8 cellular contexts compared by ENCODE assay signal in the genomic region with DNA sequence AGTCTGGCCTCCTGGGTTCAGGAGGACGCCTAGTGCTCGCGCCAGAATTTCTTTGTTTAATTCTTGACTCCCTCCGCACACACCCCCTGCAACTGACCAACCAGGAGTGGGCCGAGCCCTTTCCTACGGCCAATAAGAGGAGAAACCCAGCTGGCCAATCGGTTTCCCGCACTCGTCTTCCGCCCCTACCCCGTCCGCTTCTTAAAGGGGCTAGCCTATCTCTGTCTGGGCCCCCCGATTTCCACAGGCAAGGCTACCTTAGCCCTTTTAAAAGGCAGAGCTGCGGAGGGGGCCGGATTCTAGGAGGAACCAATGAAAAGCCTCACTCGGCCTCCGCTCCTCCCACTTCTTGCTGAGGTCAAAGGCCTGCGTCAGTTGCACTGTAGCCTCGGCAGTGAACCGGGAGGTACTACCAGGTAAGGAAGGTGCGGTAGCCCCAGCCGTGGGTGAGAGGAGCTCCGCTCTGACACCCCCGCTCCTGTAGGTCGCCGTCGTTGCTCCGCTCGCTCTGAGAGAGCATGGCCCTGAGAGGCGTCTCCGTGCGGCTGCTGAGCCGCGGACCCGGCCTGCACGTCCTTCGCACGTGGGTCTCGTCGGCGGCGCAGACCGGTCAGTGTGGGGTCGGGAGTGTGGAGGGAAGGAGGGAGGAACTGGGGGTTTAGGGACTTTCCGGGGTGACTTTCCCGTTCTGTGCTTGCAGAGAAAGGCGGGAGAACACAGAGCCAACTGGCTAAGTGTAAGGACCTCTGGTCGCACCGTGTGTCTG. TPM values are rescaled to one million over a fixed set of nuclear protein-coding genes. Genes with fewer than 3 reads are reported as not detected.
DNase-seq lines count a peak whose midpoint lies in the region; ATAC-seq lines count a peak whose summit lies in the region.

Gene GCDH, plus strand, starts transcription at position 374 of the 766 bp plus-strand sequence. Its CDS starts 145 bp downstream, at position 519.

- H3K27me3 Mint-ChIP-seq in dendritic cell treated with granulocyte-macrophage colony-stimulating factor and Interleukin-4, amounts not matched to agents 40 ng/mL and 50 ng/mL, for 4 days, result peaks cover 9% of the 10 kb centered on the region

- intact Hi-C loops in dendritic cell treated with granulocyte-macrophage colony-stimulating factor and Interleukin-4, amounts not matched to agents 40 ng/mL and 50 ng/mL, for 4 days (cut with micrococcal nuclease), result loop anchor here (1.0 kb wide), 1 partner anchor 8 kb away; no protein-coding TSS in a partner anchor

- peaks cover 34% of the 10 kb centered on the region for H3K36me3 Mint-ChIP-seq in dendritic cell treated with granulocyte-macrophage colony-stimulating factor and Interleukin-4, amounts not matched to agents 40 ng/mL and 50 ng/mL, for 4 days (ENCODE audit: low read depth)

- DNase-seq in C1 segment of cervical spinal cord (lab: John Stamatoyannopoulos, UW) (peak; percentile 81 to 99 (median 96)), NCI-H774 (lab: John Stamatoyannopoulos, UW) (peak; percentile 97), left lobe of liver (ENCODE audit: low spot score) (peak; percentile 98)
- peak; percentile 96 for DNase-seq in activated CD4-positive, alpha-beta T cell treated with anti-CD3 and anti-CD28 coated beads, Interleukin-2, amount 50 U/mL, for 4 hours
- peak; percentile 94 for DNase-seq in stimulated activated CD4-positive, alpha-beta T cell treated with anti-CD3 and anti-CD28 coated beads, Interleukin-2, amount 100 ng/mL, for 4 hours (ENCODE audit: low read depth)

- peak within 1 kb of the TSS; percentile 91 for H3K27ac Mint-ChIP-seq in dendritic cell treated with granulocyte-macrophage colony-stimulating factor and Interleukin-4, amounts not matched to agents 40 ng/mL and 50 ng/mL, for 4 days

- peaks cover 28% of the 10 kb centered on the region for H3K4me1 Mint-ChIP-seq in dendritic cell treated with granulocyte-macrophage colony-stimulating factor and Interleukin-4, amounts not matched to agents 40 ng/mL and 50 ng/mL, for 4 days (ENCODE audit: low read depth)

- H3K4me3 Mint-ChIP-seq in dendritic cell treated with granulocyte-macrophage colony-stimulating factor and Interleukin-4, amounts not matched to agents 40 ng/mL and 50 ng/mL, for 4 days, result peak within 1 kb of the TSS; percentile 96

- ATAC-seq in GM19351 (IDR thresholded peaks at IDR 0.05; ENCODE audit: unreplicated experiment) (peak; percentile 95), HG03558 (IDR thresholded peaks at IDR 0.05; ENCODE audit: extremely low read depth, unreplicated experiment) (peak; percentile 78), left lobe of liver (peak; percentile 91)

- H3K9me3 Mint-ChIP-seq in dendritic cell treated with granulocyte-macrophage colony-stimulating factor and Interleukin-4, amounts not matched to agents 40 ng/mL and 50 ng/mL, for 4 days, result no peaks in the 10 kb centered on the region

RNA-seq across cellular contexts. Expression of gene GCDH, which starts in this region (rescaled TPM):
- total RNA-seq in left lobe of liver, result 109 TPM

Comparison
In these comparisons a context has a peak if more than half of its experiments do, and no peak if none do; other contexts are left out.
1. Peak in every context shown above with its lines: DNase-seq and ATAC-seq.